1 cellular context compared by ENCODE assay signal in genomic region chr1:169105434-169106094, GRCh38.
TF ChIP-seq lines count a peak whose summit lies in the region.

No MANE protein-coding gene starts in this region.

TF ChIP-seq in HEK293, 187 proteins besides CTCF, POLR2A, EP300 and RAD21 (continued from another document):
- TF ChIP-seq PATZ1 (tag by site-specific recombination; IDR thresholded peaks at IDR 0.05) (peak; percentile 75), ZBTB8A (tag by site-specific recombination; IDR thresholded peaks at IDR 0.05) (peak; percentile 89; the same call in 1 of the 2 replicates), ZNF596 (tag by site-specific recombination; IDR thresholded peaks at IDR 0.05) (peak; percentile 11; the same call in 1 of the 2 replicates), KLF8 (tag by site-specific recombination; IDR thresholded peaks at IDR 0.05) (peak; percentile 41; the same call in 1 of the 2 replicates), ZNF624 (tag by site-specific recombination; IDR thresholded peaks at IDR 0.05) (no peak), KLF16 (tag by site-specific recombination; IDR thresholded peaks at IDR 0.05) (peak; percentile 80), ZIC2 (tag by site-specific recombination; IDR thresholded peaks at IDR 0.05) (peak; percentile 80), GLIS1 (tag by site-specific recombination; IDR thresholded peaks at IDR 0.05) (peak; percentile 47), KLF10 (tag by site-specific recombination; IDR thresholded peaks at IDR 0.05) (peak; percentile 32; the same call in 1 of the 2 replicates), SP2 (tag by site-specific recombination; IDR thresholded peaks at IDR 0.05) (peak; percentile 79), ZNF501 (tag by site-specific recombination; IDR thresholded peaks at IDR 0.05) (peak; percentile 50; the same call in 1 of the 2 replicates), ZXDB (tag by site-specific recombination; IDR thresholded peaks at IDR 0.05) (peak; percentile 10; the same call in 1 of the 2 replicates), ZNF600 (tag by site-specific recombination; IDR thresholded peaks at IDR 0.05) (peak; percentile 81), ZBTB20 (tag by site-specific recombination; IDR thresholded peaks at IDR 0.05) (peak; percentile 43; the same call in 1 of the 2 replicates), OSR2 (tag by site-specific recombination; IDR thresholded peaks at IDR 0.05) (peak; percentile 48), ZFHX2 (tag by site-specific recombination; conservative IDR thresholded peaks at IDR 0.05) (peak; percentile 96), ZBTB49 (tag by site-specific recombination; IDR thresholded peaks at IDR 0.05; ENCODE audit: low read depth) (no peak), ZBTB10 (tag by site-specific recombination; IDR thresholded peaks at IDR 0.05) (peak; percentile 20; the same call in 1 of the 2 replicates), ELK4 (IDR thresholded peaks at IDR 0.05; ENCODE audit: borderline replicate concordance, low read depth, low read length) (no peak), ZNF335 (tag by site-specific recombination; conservative IDR thresholded peaks at IDR 0.05) (peak; percentile 92), ZNF692 (tag by site-specific recombination; IDR thresholded peaks at IDR 0.05) (peak; percentile 96), ZEB2 (tag by site-specific recombination; IDR thresholded peaks at IDR 0.05) (peak; percentile 19; the same call in 1 of the 2 replicates), ZFP69B (tag by site-specific recombination; IDR thresholded peaks at IDR 0.05) (peak; percentile 92), GLIS2 (tag by site-specific recombination; IDR thresholded peaks at IDR 0.05) (peak; percentile 44), KLF1 (tag by site-specific recombination; IDR thresholded peaks at IDR 0.05) (peak; percentile 81), ZNF704 (tag by site-specific recombination; IDR thresholded peaks at IDR 0.05) (no peak), EGR2 (tag by site-specific recombination; IDR thresholded peaks at IDR 0.05; ENCODE audit: low read depth) (peak; percentile 87), SP7 (tag by site-specific recombination; IDR thresholded peaks at IDR 0.05) (peak; percentile 12), ZNF776 (tag by site-specific recombination; IDR thresholded peaks at IDR 0.05; ENCODE audit: borderline replicate concordance) (no peak), ZNF248 (tag by site-specific recombination; IDR thresholded peaks at IDR 0.05) (no peak), SP3 (tag by site-specific recombination; IDR thresholded peaks at IDR 0.05) (peak; percentile 82), ZNF423 (tag by site-specific recombination; IDR thresholded peaks at IDR 0.05) (peak; percentile 43; the same call in 1 of the 2 replicates)
